ENCODE assay signal across 20 cellular contexts in genomic region chr12:89796798-89797382, GRCh38.
DNase-seq lines count a peak whose midpoint lies in the region; ATAC-seq, FAIRE-seq and TF ChIP-seq lines count a peak whose summit lies in the region.
"Had no signal": no experiment of that assay in that cellular context is flagged by ENCODE, and none has a peak within 500 bp of the region (broad histone marks: within the 10 kb centered on the region; RNA-seq: fewer than 3 reads in every experiment).

No MANE protein-coding gene starts in this region.

- no peak overlapping the region for H2BK15ac ChIP-seq in mesendoderm (replicated peaks; ENCODE audit: low read depth)

- ATAC-seq in GM12878 = no peak
- no peak for ATAC-seq in GM21619 (IDR thresholded peaks at IDR 0.05; ENCODE audit: unreplicated experiment)
- ATAC-seq: T-cell had no signal

- no TSS peak for BruUV-seq in GM12878 (replicated peaks; lab: Mats Ljungman, UMichigan)

- no peaks in the 10 kb centered on the region for H3K9me2 ChIP-seq in Loucy (replicated peaks; ENCODE audit: low read depth, low read length)

- H3K9me3 Mint-ChIP-seq in neural progenitor cell = no peaks in the 10 kb centered on the region
- H3K9me3 Mint-ChIP-seq: T-cell had no signal

- H2BK5ac ChIP-seq in mesendoderm (ENCODE audit: low read length) = no peak overlapping the region

- SMC1A ChIA-PET in GM12878 (lab: Charles Lee; ENCODE audit: uncharacterized antibody, unreplicated experiment) = interaction anchor here (0.6 to 6.5 kb wide), 14 partner anchors 14 to 211 kb away, joined by 3 to 25 read pairs (median 4); no protein-coding TSS in a partner anchor

- H3K9ac ChIP-seq in Loucy (ENCODE audit: low read depth, low read length, poor library complexity, severe bottlenecking) = no peak overlapping the region
- H3K9ac ChIP-seq in GM12878 (ENCODE audit: control insufficient read depth, insufficient read depth, low read length) = no peak overlapping the region
- no peak overlapping the region for H3K9ac ChIP-seq in mesendoderm (ENCODE audit: low read length)
- H3K9ac ChIP-seq in neural progenitor cell = no peak overlapping the region

- TF ChIP-seq POLR2A in GM12878 (IDR thresholded peaks at IDR 0.05; ENCODE audit: low read depth, low read length) = no peak

- no peak overlapping the region for H2BK120ac ChIP-seq in mesendoderm (ENCODE audit: low read depth, low read length)

- TF ChIP-seq CTCF in GM12864 (IDR thresholded peaks at IDR 0.05; ENCODE audit: low read depth, low read length, missing control alignments) (peak; percentile 3), Loucy (conservative IDR thresholded peaks at IDR 0.05; ENCODE audit: low read length) (0 out of 2 replicates have a peak, but pooled peaks have one; percentile 12), GM12878 (IDR thresholded peaks at IDR 0.05 in 2 of 3, conservative IDR thresholded peaks at IDR 0.05 in 1 of 3; ENCODE audit: control insufficient read depth in 2 of 3, extremely low read depth in 1 of 3, insufficient read depth in 1 of 3, low read depth in 3 of 3, low read length in 3 of 3) (no peak), neural progenitor cell (IDR thresholded peaks at IDR 0.05) (no peak)

- DNase-seq in GM12864 (ENCODE audit: low read depth) (no peak), GM12878 (ENCODE audit: low read depth, low spot score) (no peak), mesendoderm (peak; percentile 32), neural progenitor cell (ENCODE audit: low spot score) (no peak), GDM1 (lab: John Stamatoyannopoulos, UW) (no peak), DMS114 treated with DMSO at 0.1 percent for 48 hours (lab: John Stamatoyannopoulos, UW; ENCODE audit: unreplicated experiment) (no peak)
- DNase-seq: CD4-positive, CD25-positive, alpha-beta regulatory T cell; DMS79 treated with DMSO at 0.1 percent for 48 hours; IMR-90; Karpas-422; MG63; NCI-H1417; NCI-H1694 treated with DMSO at 0.1 percent for 48 hours; SJCRH30; T-cell had no signal

- no peak for FAIRE-seq in GM12878 (lab: Jason Lieb, UNC)
- FAIRE-seq: GM19239, RCC 7860 had no signal

- no peak overlapping the region for H3K27ac ChIP-seq in GM12878 (ENCODE audit: control insufficient read depth, insufficient read depth)
- no peak overlapping the region for H3K27ac ChIP-seq in mesendoderm (ENCODE audit: low read depth, low read length)
- H3K27ac ChIP-seq in neural progenitor cell = no peak overlapping the region
- H3K27ac ChIP-seq: SJCRH30 had no signal

- in situ Hi-C loops in GM12878 (cut with MboI) = no loop called here

- POLR2A ChIA-PET in GM12878 (lab: Charles Lee) = interaction anchor here (0.9 to 1.5 kb wide), 2 partner anchors 37 to 43 kb away, joined by 3 to 4 read pairs; no protein-coding TSS in a partner anchor

- CTCF ChIA-PET in GM12878 (lab: Yijun Ruan, JAX) = interaction anchor here (0.6 to 2.2 kb wide), 8 partner anchors 11 to 109 kb away, joined by 3 to 7 read pairs (median 4); no protein-coding TSS in a partner anchor

- H3K23ac ChIP-seq in mesendoderm (ENCODE audit: low read length) = no peak overlapping the region

- no peaks in the 10 kb centered on the region for H3F3A ChIP-seq in Loucy (ENCODE audit: low read depth)
- no peaks in the 10 kb centered on the region for H3F3A ChIP-seq in neural progenitor cell (ENCODE audit: low read depth)

- no peak overlapping the region for H3K4me3 Mint-ChIP-seq in neural progenitor cell
- H3K4me3 Mint-ChIP-seq: CD4-positive, CD25-positive, alpha-beta regulatory T cell; T-cell had no signal

- TF ChIP-seq EP300 in GM12878 (IDR thresholded peaks at IDR 0.05; ENCODE audit: borderline replicate concordance in 1 of 2, control insufficient read depth in 1 of 2, low read depth in 2 of 2, low read length in 2 of 2) = no peak

- no peak overlapping the region for H3K4ac ChIP-seq in mesendoderm (ENCODE audit: low read depth, low read length)

- H4K20me1 ChIP-seq in Loucy (ENCODE audit: insufficient read depth, low read length, poor library complexity, severe bottlenecking) (no peaks in the 10 kb centered on the region), GM12878 (ENCODE audit: control insufficient read depth, insufficient read depth) (no peaks in the 10 kb centered on the region), neural progenitor cell (ENCODE audit: low read depth) (no peaks in the 10 kb centered on the region)

- RAD21 ChIA-PET in GM12878 (lab: Charles Lee; ENCODE audit: unreplicated experiment) = interaction anchor here (1.5 to 1.9 kb wide), 4 partner anchors 14 to 253 kb away, joined by 3 to 5 read pairs (median 5); no protein-coding TSS in a partner anchor

- H3K36me3 ChIP-seq in Loucy (ENCODE audit: insufficient read depth, low read length) = no peaks in the 10 kb centered on the region
- no peaks in the 10 kb centered on the region for H3K36me3 ChIP-seq in GM12878 (ENCODE audit: control insufficient read depth in 2 of 2, insufficient read depth in 2 of 2, low read length in 1 of 2)
- no peaks in the 10 kb centered on the region for H3K36me3 ChIP-seq in mesendoderm (ENCODE audit: control insufficient read depth, insufficient read depth, low read length)
- H3K36me3 ChIP-seq in neural progenitor cell = no peaks in the 10 kb centered on the region
- H3K36me3 ChIP-seq: HAP-1, MG63, SJCRH30 had no signal

- H3K4me1 Mint-ChIP-seq in neural progenitor cell = no peaks in the 10 kb centered on the region

- peak; percentile 37 for TF ChIP-seq RAD21 in GM12878 (IDR thresholded peaks at IDR 0.05; ENCODE audit: insufficient read depth, low read depth, low read length)

- no peaks in the 10 kb centered on the region for H3K27me3 Mint-ChIP-seq in neural progenitor cell (ENCODE audit: insufficient read depth, low read depth)
- H3K27me3 Mint-ChIP-seq: CD4-positive, CD25-positive, alpha-beta regulatory T cell; T-cell had no signal

- no peak overlapping the region for H2AK5ac ChIP-seq in mesendoderm (ENCODE audit: low read length)

- no peaks in the 10 kb centered on the region for H3K79me1 ChIP-seq in mesendoderm (ENCODE audit: low read length)

- no peak overlapping the region for H3K4me2 ChIP-seq in Loucy (ENCODE audit: low read depth, low read length, poor library complexity, severe bottlenecking)
- no peak overlapping the region for H3K4me2 ChIP-seq in GM12878 (ENCODE audit: control insufficient read depth, insufficient read depth)
- H3K4me2 ChIP-seq in mesendoderm (ENCODE audit: low read length) = no peak overlapping the region
- no peak overlapping the region for H3K4me2 ChIP-seq in neural progenitor cell

- H3K9me3 ChIP-seq in Loucy (ENCODE audit: insufficient read depth, low read depth, low read length) (no peaks in the 10 kb centered on the region), GM12878 (replicated peaks; ENCODE audit: control insufficient read depth, insufficient read depth, low read length) (no peaks in the 10 kb centered on the region; the same call in 2 of the 3 replicates), neural progenitor cell (ENCODE audit: low read depth) (no peaks in the 10 kb centered on the region)
- H3K9me3 ChIP-seq: HAP-1, MG63, SJCRH30 had no signal

- H2AFZ ChIP-seq in Loucy (ENCODE audit: low read length) = no peak overlapping the region
- H2AFZ ChIP-seq in GM12878 (ENCODE audit: control insufficient read depth, low read depth, low read length) = no peak overlapping the region
- no peak overlapping the region for H2AFZ ChIP-seq in neural progenitor cell (replicated peaks)

- no peak overlapping the region for H3K56ac ChIP-seq in mesendoderm (ENCODE audit: low read length)

- no peaks in the 10 kb centered on the region for H3K36me3 Mint-ChIP-seq in neural progenitor cell
- H3K36me3 Mint-ChIP-seq: CD4-positive, CD25-positive, alpha-beta regulatory T cell; T-cell had no signal

- WGBS in GM12878 (ENCODE audit: insufficient coverage, insufficient replicate concordance, low lambda C conversion rate, missing lambda C conversion rate) = 81% methylated on average over 1 of the region's 1 CpG
- WGBS in mesendoderm (ENCODE audit: extremely low coverage, insufficient coverage, low lambda C conversion rate) = no CpG with 5 or more reads among the region's 1 CpG

- H3K27ac Mint-ChIP-seq in neural progenitor cell = no peak overlapping the region
- H3K27ac Mint-ChIP-seq: T-cell had no signal

- H3K79me2 ChIP-seq in Loucy (ENCODE audit: insufficient read depth, low read length) = no peaks in the 10 kb centered on the region
- H3K79me2 ChIP-seq in GM12878 (ENCODE audit: control insufficient read depth, insufficient read depth, low read length) = no peaks in the 10 kb centered on the region
- H3K79me2 ChIP-seq in mesendoderm (ENCODE audit: control insufficient read depth, insufficient read depth, low read length) = no peaks in the 10 kb centered on the region
- H3K79me2 ChIP-seq in neural progenitor cell (ENCODE audit: low read depth) = no peaks in the 10 kb centered on the region

- H3K27me3 ChIP-seq in Loucy (ENCODE audit: insufficient read depth, low read length, poor library complexity, severe bottlenecking) = no peaks in the 10 kb centered on the region
- no peaks in the 10 kb centered on the region for H3K27me3 ChIP-seq in GM12878 (replicated peaks in 1 of 2; ENCODE audit: control insufficient read depth in 2 of 2, insufficient read depth in 2 of 2, low read length in 1 of 2)
- H3K27me3 ChIP-seq in mesendoderm (ENCODE audit: insufficient read depth, low read length, poor library complexity) = no peaks in the 10 kb centered on the region
- H3K27me3 ChIP-seq in neural progenitor cell = no peaks in the 10 kb centered on the region
- H3K27me3 ChIP-seq: MG63, SJCRH30 had no signal

- H3K4me3 ChIP-seq in GM12864 (ENCODE audit: low read depth, low read length) (no peak overlapping the region), Loucy (ENCODE audit: low read length, poor library complexity, severe bottlenecking) (no peak overlapping the region), GM12878 (no peak overlapping the region), mesendoderm (ENCODE audit: low read length) (no peak overlapping the region), neural progenitor cell (no peak overlapping the region)
- H3K4me3 ChIP-seq: HAP-1, MG63, SJCRH30 had no signal

- no peak overlapping the region for H4K8ac ChIP-seq in mesendoderm (ENCODE audit: low read depth, low read length)

- no peak overlapping the region for H3K18ac ChIP-seq in mesendoderm (ENCODE audit: low read length)

- intact Hi-C loops in GM12878 (cut with micrococcal nuclease; ENCODE audit: unreplicated experiment) = no loop called here

- no peak overlapping the region for H4K5ac ChIP-seq in mesendoderm (ENCODE audit: low read length)

- no peaks in the 10 kb centered on the region for H3K4me1 ChIP-seq in Loucy (ENCODE audit: insufficient read depth, low read length, poor library complexity, severe bottlenecking)
- H3K4me1 ChIP-seq in GM12878 (ENCODE audit: control insufficient read depth, insufficient read depth, low read length) = no peaks in the 10 kb centered on the region
- no peaks in the 10 kb centered on the region for H3K4me1 ChIP-seq in mesendoderm (ENCODE audit: control insufficient read depth, low read depth, low read length)
- H3K4me1 ChIP-seq in neural progenitor cell = no peaks in the 10 kb centered on the region
- H3K4me1 ChIP-seq: HAP-1 had no signal

TF ChIP-seq in GM12878, 131 proteins besides CTCF, POLR2A, EP300 and RAD21:
- no peak for TF ChIP-seq ESRRA (IDR thresholded peaks at IDR 0.05; ENCODE audit: low read length)

Comparison
In these comparisons a context has a peak if more than half of its experiments do, and no peak if none do; other contexts are left out.
1. CTCF ChIP-seq: peak in GM12864 (single experiment) and Loucy (single experiment); none in GM12878 (0 of 3) and neural progenitor cell (single experiment).